Comparison of ENCODE assay signal across 10 cellular contexts in genomic region chr11:15534266-15534665, GRCh38.
"Had no signal": no experiment of that assay in that cellular context is flagged by ENCODE, and none has a peak within 500 bp of the region (broad histone marks: within the 10 kb centered on the region; RNA-seq: fewer than 3 reads in every experiment).

No MANE protein-coding gene starts in this region.

- H3K27ac ChIP-seq: GM23248 had no signal

- H2AFZ ChIP-seq: GM23248, GM23338 had no signal

- H3K4me2 ChIP-seq: GM23338 had no signal

- H3K9me3 Mint-ChIP-seq: GM23338 had no signal

- H3K4me3 ChIP-seq: GM23248, GM23338, HAP-1 had no signal

- H3K4me3 Mint-ChIP-seq: GM23338, H9, HFFc6 had no signal

- ATAC-seq: GM23338, HCT116 had no signal

- H3K4me1 ChIP-seq: HAP-1 had no signal

- FAIRE-seq: H54 had no signal

- H3K9ac ChIP-seq: GM23248 had no signal

- H3K27ac Mint-ChIP-seq: GM23338, H9, HFFc6 had no signal

- DNase-seq: GM23248, GOT3, H7, H9, HCEC 1CT, HFFc6 had no signal

- H3K36me3 ChIP-seq: HAP-1 had no signal

- H3K9me3 ChIP-seq: HAP-1 had no signal
